In genomic region chrX:10429908-10430307, GRCh38 we compare ENCODE assay signal across 23 cellular contexts.
"Had no signal": no experiment of that assay in that cellular context is flagged by ENCODE, and none has a peak within 500 bp of the region (broad histone marks: within the 10 kb centered on the region; RNA-seq: fewer than 3 reads in every experiment).

No MANE protein-coding gene starts in this region.

- H3K27ac Mint-ChIP-seq: stimulated activated effector memory CD8-positive, alpha-beta T cell treated with anti-CD3 and anti-CD28 coated beads, Interleukin-12 subunit alpha, Interleukin-12 subunit beta, amount 100 ng/mL, for 72 hours; stimulated activated memory B cell treated with anti-CD40 and anti-IgM and Interleukin-4, amounts not matched to agents 10 μg/mL and 1 μg/mL and 100 μg/mL, for 72 hours; stimulated activated naive B cell treated with anti-CD40 and anti-IgM and Interleukin-4, amounts not matched to agents 10 μg/mL and 1 μg/mL and 100 μg/mL, for 72 hours; stimulated activated naive CD8-positive, alpha-beta T cell treated with anti-CD3 and anti-CD28 coated beads, Interleukin-15, amount 100 ng/mL, for 72 hours; stimulated activated naive CD8-positive, alpha-beta T cell treated with anti-CD3 and anti-CD28 coated beads, Interleukin-15, Interleukin-2, amounts not matched to agents 100 ng/mL and 50 ng/mL, for 24 hours; type B pancreatic cell had no signal

- H3K4me1 Mint-ChIP-seq: stimulated activated effector memory CD8-positive, alpha-beta T cell treated with anti-CD3 and anti-CD28 coated beads, Interleukin-12 subunit alpha, Interleukin-12 subunit beta, amount 100 ng/mL, for 72 hours; stimulated activated memory B cell treated with anti-CD40 and anti-IgM and Interleukin-4, amounts not matched to agents 10 μg/mL and 1 μg/mL and 100 μg/mL, for 72 hours; stimulated activated naive B cell treated with anti-CD40 and anti-IgM and Interleukin-4, amounts not matched to agents 10 μg/mL and 1 μg/mL and 100 μg/mL, for 72 hours; stimulated activated naive CD8-positive, alpha-beta T cell treated with anti-CD3 and anti-CD28 coated beads, Interleukin-15, amount 100 ng/mL, for 72 hours had no signal

- H3K4me3 Mint-ChIP-seq: stimulated activated effector memory CD8-positive, alpha-beta T cell treated with anti-CD3 and anti-CD28 coated beads, Interleukin-12 subunit alpha, Interleukin-12 subunit beta, amount 100 ng/mL, for 72 hours; stimulated activated memory B cell treated with anti-CD40 and anti-IgM and Interleukin-4, amounts not matched to agents 10 μg/mL and 1 μg/mL and 100 μg/mL, for 72 hours; stimulated activated naive B cell treated with anti-CD40 and anti-IgM and Interleukin-4, amounts not matched to agents 10 μg/mL and 1 μg/mL and 100 μg/mL, for 72 hours; stimulated activated naive CD8-positive, alpha-beta T cell treated with anti-CD3 and anti-CD28 coated beads, Interleukin-15, amount 100 ng/mL, for 72 hours; stimulated activated naive CD8-positive, alpha-beta T cell treated with anti-CD3 and anti-CD28 coated beads, Interleukin-15, Interleukin-2, amounts not matched to agents 100 ng/mL and 50 ng/mL, for 24 hours; type B pancreatic cell had no signal

- H3K9me3 Mint-ChIP-seq: stimulated activated memory B cell treated with anti-CD40 and anti-IgM and Interleukin-4, amounts not matched to agents 10 μg/mL and 1 μg/mL and 100 μg/mL, for 72 hours; stimulated activated naive CD8-positive, alpha-beta T cell treated with anti-CD3 and anti-CD28 coated beads, Interleukin-15, Interleukin-2, amounts not matched to agents 100 ng/mL and 50 ng/mL, for 24 hours had no signal

- H3K27me3 Mint-ChIP-seq: stimulated activated memory B cell treated with anti-CD40 and anti-IgM and Interleukin-4, amounts not matched to agents 10 μg/mL and 1 μg/mL and 100 μg/mL, for 72 hours; stimulated activated naive B cell treated with anti-CD40 and anti-IgM and Interleukin-4, amounts not matched to agents 10 μg/mL and 1 μg/mL and 100 μg/mL, for 72 hours; stimulated activated naive CD8-positive, alpha-beta T cell treated with anti-CD3 and anti-CD28 coated beads, Interleukin-15, amount 100 ng/mL, for 72 hours; stimulated activated naive CD8-positive, alpha-beta T cell treated with anti-CD3 and anti-CD28 coated beads, Interleukin-15, Interleukin-2, amounts not matched to agents 100 ng/mL and 50 ng/mL, for 24 hours; type B pancreatic cell had no signal

- DNase-seq: stimulated activated CD4-positive, alpha-beta T cell treated with anti-CD3 and anti-CD28 coated beads, Interleukin-2, amount 100 ng/mL, for 48 hours; stimulated activated CD4-positive, alpha-beta T cell treated with anti-CD3 and anti-CD28 coated beads, Interleukin-4, amount 100 ng/mL, for 1 hour; stimulated activated CD4-positive, alpha-beta T cell treated with anti-CD3 and anti-CD28 coated beads, Interleukin-4, amount 100 ng/mL, for 24 hours; stimulated activated CD4-positive, alpha-beta T cell treated with anti-CD3 and anti-CD28 coated beads, Interleukin-4, amount 100 ng/mL, for 4 hours; stimulated activated CD8-positive, alpha-beta memory T cell treated with anti-CD3 and anti-CD28 coated beads, Interleukin-4, amount 100 ng/mL, for 48 hours; stimulated activated naive B cell treated with anti-CD40 and anti-IgM and Interleukin-4, amounts not matched to agents 10 μg/mL and 1 μg/mL and 100 μg/mL, for 72 hours; stimulated activated naive CD4-positive, alpha-beta T cell; stimulated activated naive CD4-positive, alpha-beta T cell treated with Interleukin-2 at 50 U/mL for 16 hours; stimulated activated naive CD8-positive, alpha-beta T cell treated with anti-CD3 and anti-CD28 coated beads, Interleukin-15, amount 100 ng/mL, for 72 hours; stimulated activated naive CD8-positive, alpha-beta T cell treated with anti-CD3 and anti-CD28 coated beads, Interleukin-15, Interleukin-2, amounts not matched to agents 100 U/mL and 50 U/mL, for 24 hours; stomach; testis; thyroid gland; tibial artery; transverse colon; trophoblast cell; upper lobe of left lung; upper lobe of right lung; uterus had no signal

- H3K36me3 Mint-ChIP-seq: stimulated activated effector memory CD8-positive, alpha-beta T cell treated with anti-CD3 and anti-CD28 coated beads, Interleukin-12 subunit alpha, Interleukin-12 subunit beta, amount 100 ng/mL, for 72 hours; stimulated activated memory B cell treated with anti-CD40 and anti-IgM and Interleukin-4, amounts not matched to agents 10 μg/mL and 1 μg/mL and 100 μg/mL, for 72 hours; stimulated activated naive B cell treated with anti-CD40 and anti-IgM and Interleukin-4, amounts not matched to agents 10 μg/mL and 1 μg/mL and 100 μg/mL, for 72 hours; type B pancreatic cell had no signal
